Comparison of ENCODE assay signal across 7 cellular contexts in genomic region chr20:35052616-35053015, GRCh38. TPM values are rescaled to one million over a fixed set of nuclear protein-coding genes. Genes with fewer than 3 reads are reported as not detected.
DNase-seq lines count a peak whose midpoint lies in the region; ATAC-seq, FAIRE-seq and TF ChIP-seq lines count a peak whose summit lies in the region.
"Not testable (repeated sequence)": the region's sequence is repeated elsewhere in the genome, so short reads cannot be mapped to it uniquely, and the experiment has no call there.

No MANE protein-coding gene starts in this region.

- peak; percentile 82 for ATAC-seq in left lung

- FAIRE-seq in HTR-8/SVneo (lab: Jason Lieb, UNC): not testable (repeated sequence)

- H3K4me3 Mint-ChIP-seq in activated T-cell treated with anti-CD3 and anti-CD28 coated beads, Interleukin-2, amount 50 U/mL, for 24 hours: not testable (repeated sequence)

- DNase-seq in EL (peak; percentile 70), HTR-8/SVneo (ENCODE audit: insufficient read length, low spot score) (peak; percentile 44), cardiac fibroblast (ENCODE audit: low read depth in 2 of 2) (peak; percentile 69 to 74), fibroblast of gingiva (ENCODE audit: low read depth) (peak; percentile 9)
- DNase-seq in activated T-cell treated with anti-CD3 and anti-CD28 coated beads, Interleukin-2, amount 50 U/mL, for 24 hours; left lung; osteoblast (ENCODE audit: insufficient read length, low spot score, missing footprints): not testable (repeated sequence)

- H3K27me3 Mint-ChIP-seq in activated T-cell treated with anti-CD3 and anti-CD28 coated beads, Interleukin-2, amount 50 U/mL, for 24 hours: not testable (repeated sequence)

- H3K4me1 Mint-ChIP-seq in activated T-cell treated with anti-CD3 and anti-CD28 coated beads, Interleukin-2, amount 50 U/mL, for 24 hours (ENCODE audit: low read depth): peaks cover 22% of the 10 kb centered on the region

- not testable (repeated sequence) for H2AFZ ChIP-seq in osteoblast (ENCODE audit: low read length)

- peaks cover 6 to 35% of the 10 kb centered on the region in 2 donors for H3K4me1 ChIP-seq in left lung
- peaks cover 25% of the 10 kb centered on the region for H3K4me1 ChIP-seq in osteoblast (ENCODE audit: insufficient read depth, low read length)

- not testable (repeated sequence) for H3K4me3 ChIP-seq in cardiac fibroblast (replicated peaks in 1 of 2; ENCODE audit: low read depth in 2 of 2, low read length in 2 of 2); left lung; osteoblast (ENCODE audit: insufficient read depth, low read length)

- H3K27ac ChIP-seq in left lung (peak overlapping the region; percentile 2 to 35), osteoblast (ENCODE audit: low read depth, low read length) (peak overlapping the region; percentile 8)

- not testable (repeated sequence) for H3K9me3 ChIP-seq in left lung; osteoblast (ENCODE audit: low read depth, low read length)

- not testable (repeated sequence) for H4K20me1 ChIP-seq in osteoblast (ENCODE audit: insufficient read depth, low read length)

- intact Hi-C loops in left lung (cut with DNase I): not testable (repeated sequence)

- H3K9me3 Mint-ChIP-seq in activated T-cell treated with anti-CD3 and anti-CD28 coated beads, Interleukin-2, amount 50 U/mL, for 24 hours: not testable (repeated sequence)

- H3K4me2 ChIP-seq in osteoblast (ENCODE audit: insufficient read depth, low read length): peak overlapping the region; percentile 44

- peaks cover 79% of the 10 kb centered on the region for H3K36me3 Mint-ChIP-seq in activated T-cell treated with anti-CD3 and anti-CD28 coated beads, Interleukin-2, amount 50 U/mL, for 24 hours (ENCODE audit: low read depth)

- H3K27me3 ChIP-seq in left lung; osteoblast (ENCODE audit: insufficient read depth, low read length): not testable (repeated sequence)

- H3K36me3 ChIP-seq in left lung (peaks cover 0 to 52% of the 10 kb centered on the region in 2 donors), osteoblast (ENCODE audit: insufficient read depth, low read length) (peaks cover 60% of the 10 kb centered on the region)

- peak overlapping the region; percentile 53 for H3K27ac Mint-ChIP-seq in activated T-cell treated with anti-CD3 and anti-CD28 coated beads, Interleukin-2, amount 50 U/mL, for 24 hours

- H3K79me2 ChIP-seq in osteoblast (ENCODE audit: insufficient read depth, low read length): peaks cover 55% of the 10 kb centered on the region

- TF ChIP-seq CTCF in cardiac fibroblast (IDR thresholded peaks at IDR 0.05; ENCODE audit: low read depth, low read length); left lung (IDR thresholded peaks at IDR 0.05); osteoblast (IDR thresholded peaks at IDR 0.05; ENCODE audit: extremely low read depth, low read depth, low read length): not testable (repeated sequence)

RNA-seq across cellular contexts. Expression of gene TRPC4AP, which starts 40.0 kb away (rescaled TPM):
- total RNA-seq in left lung (10 to 100 TPM; 67.9 to 70.8 TPM), osteoblast (98.7 and 98.8 TPM in 2 replicates)
